Comparison of ENCODE assay signal across 8 cellular contexts in the genomic region with DNA sequence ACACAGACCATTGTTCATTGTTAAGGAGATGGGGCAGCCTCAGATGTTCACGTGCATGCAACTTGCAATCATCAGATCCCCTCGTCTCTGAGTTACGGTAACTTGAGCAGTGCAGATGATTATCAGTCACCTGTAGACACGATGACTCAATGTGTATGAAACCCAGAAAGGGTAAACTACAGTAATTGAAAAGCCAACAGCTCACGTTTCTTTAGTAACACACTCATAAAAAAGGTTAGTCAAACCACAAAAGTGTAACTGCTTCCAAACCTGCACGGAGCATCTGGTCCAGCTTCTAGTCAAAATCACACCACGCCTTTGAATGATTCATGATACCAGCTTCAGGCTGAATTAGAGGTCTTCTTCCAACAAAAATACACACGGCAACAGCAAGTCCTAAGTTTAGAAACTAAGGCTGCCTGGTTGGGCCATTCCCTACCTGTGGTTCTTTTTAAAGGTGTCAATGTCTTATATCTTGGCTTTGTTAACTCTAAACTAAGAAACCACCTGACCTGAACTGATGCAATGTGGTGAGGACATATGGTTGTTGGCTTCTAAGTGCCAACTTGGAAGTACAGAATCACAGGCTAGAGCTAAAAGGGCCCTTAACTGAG. TPM values are rescaled to one million over a fixed set of nuclear protein-coding genes. Genes with fewer than 3 reads are reported as not detected.
DNase-seq lines count a peak whose midpoint lies in the region; ATAC-seq and TF ChIP-seq lines count a peak whose summit lies in the region.

No MANE protein-coding gene starts in this region.

- CTCF ChIA-PET in activated CD4-positive, alpha-beta T cell treated with anti-CD3 and anti-CD28 coated beads, Interleukin-2, amount 10 ng/mL, durations not matched to agents 7 days and 5 days (lab: Charles Lee): interaction anchor here (1.0 to 1.8 kb wide), 7 partner anchors 10 to 148 kb away, joined by 3 to 7 read pairs (median 4); partner anchors contain the start of gene MIEN1

- no peak overlapping the region for H3K4me3 Mint-ChIP-seq in activated CD4-positive, alpha-beta T cell treated with anti-CD3 and anti-CD28 coated beads, Interleukin-2, amount 10 ng/mL, durations not matched to agents 7 days and 5 days

- peaks cover 84% of the 10 kb centered on the region for H3K4me1 Mint-ChIP-seq in activated CD4-positive, alpha-beta T cell treated with anti-CD3 and anti-CD28 coated beads, Interleukin-2, amount 10 ng/mL, durations not matched to agents 7 days and 5 days

- POLR2A ChIA-PET in activated CD4-positive, alpha-beta T cell treated with anti-CD3 and anti-CD28 coated beads, Interleukin-2, amount 10 ng/mL, durations not matched to agents 7 days and 5 days (lab: Charles Lee): interaction anchor here (0.7 to 1.4 kb wide), 2 partner anchors 91 to 148 kb away, joined by 3 read pairs; no protein-coding TSS in a partner anchor

- H3K27ac Mint-ChIP-seq in activated CD4-positive, alpha-beta T cell treated with anti-CD3 and anti-CD28 coated beads, Interleukin-2, amount 10 ng/mL, durations not matched to agents 7 days and 5 days: peak overlapping the region; percentile 84

- ATAC-seq in GM21737 (IDR thresholded peaks at IDR 0.05; ENCODE audit: unreplicated experiment) (peak; percentile 51), GM19467 (IDR thresholded peaks at IDR 0.05; ENCODE audit: unreplicated experiment) (no peak)

- H3K9me3 Mint-ChIP-seq in activated CD4-positive, alpha-beta T cell treated with anti-CD3 and anti-CD28 coated beads, Interleukin-2, amount 10 ng/mL, durations not matched to agents 7 days and 5 days: peaks cover 4% of the 10 kb centered on the region

- no peaks in the 10 kb centered on the region for H3K36me3 ChIP-seq in kidney epithelial cell (ENCODE audit: control insufficient read depth, insufficient read depth, low read length)

- no peak for TF ChIP-seq CTCF in kidney epithelial cell (IDR thresholded peaks at IDR 0.05; ENCODE audit: insufficient read depth, low read length, poor library complexity, severe bottlenecking)

- DNase-seq in DMS79 (lab: John Stamatoyannopoulos, UW) (peak; percentile 88), M059J (ENCODE audit: low read depth) (peak; percentile 97), kidney epithelial cell (ENCODE audit: low read depth) (peak; percentile 81), retina (no peak), NOMO-1 (lab: John Stamatoyannopoulos, UW; ENCODE audit: unreplicated experiment in 2 of 2) (no peak)
- DNase-seq in activated CD4-positive, alpha-beta T cell treated with anti-CD3 and anti-CD28 coated beads, Interleukin-2, amount 10 ng/mL, durations not matched to agents 7 days and 5 days: peak; percentile 64

- H3K4me3 ChIP-seq in kidney epithelial cell (ENCODE audit: low read depth, low read length): no peak overlapping the region

- H3K27me3 Mint-ChIP-seq in activated CD4-positive, alpha-beta T cell treated with anti-CD3 and anti-CD28 coated beads, Interleukin-2, amount 10 ng/mL, durations not matched to agents 7 days and 5 days: no peaks in the 10 kb centered on the region

- no peaks in the 10 kb centered on the region for H3K27me3 ChIP-seq in kidney epithelial cell (ENCODE audit: control insufficient read depth, insufficient read depth, low read length)

- H3K36me3 Mint-ChIP-seq in activated CD4-positive, alpha-beta T cell treated with anti-CD3 and anti-CD28 coated beads, Interleukin-2, amount 10 ng/mL, durations not matched to agents 7 days and 5 days (ENCODE audit: low read depth): peaks cover 77% of the 10 kb centered on the region

RNA-seq across cellular contexts. Expression of gene GRB7, which starts 32.3 kb away (rescaled TPM):
- total RNA-seq in M059J (2014; rRNA removed; shearing (Covaris generic)): not detected in 2 replicates
- under 1 TPM; 0.69 to 0.81 TPM for total RNA-seq in activated CD4-positive, alpha-beta T cell treated with anti-CD3 and anti-CD28 coated beads, Interleukin-2, amount 10 ng/mL, durations not matched to agents 7 days and 5 days
- 20.5 and 21.2 TPM in 2 replicates for total RNA-seq in kidney epithelial cell

RNA-seq across cellular contexts. Expression of gene MIEN1, which starts 39.7 kb away (rescaled TPM):
- total RNA-seq in M059J (2014; rRNA removed; shearing (Covaris generic)): 84.5 and 89.4 TPM in 2 replicates
- total RNA-seq in activated CD4-positive, alpha-beta T cell treated with anti-CD3 and anti-CD28 coated beads, Interleukin-2, amount 10 ng/mL, durations not matched to agents 7 days and 5 days: 10 to 100 TPM; 49.7 to 50.2 TPM
- total RNA-seq in kidney epithelial cell: 83.7 and 97.0 TPM in 2 replicates

Comparison
In these comparisons a context has a peak if more than half of its experiments do, and no peak if none do; other contexts are left out.
1. DNase-seq: peak in DMS79 (single experiment), M059J (single experiment), activated CD4-positive, alpha-beta T cell treated with anti-CD3 and anti-CD28 coated beads, Interleukin-2, amount 10 ng/mL, durations not matched to agents 7 days and 5 days (single experiment) and kidney epithelial cell (single experiment); none in retina (single experiment) and NOMO-1 (0 of 2).
2. RNA of gene GRB7, which starts 32.3 kb away (total RNA-seq): 20.5 to 21.2 TPM in kidney epithelial cell; 0.69 to 0.81 TPM in activated CD4-positive, alpha-beta T cell treated with anti-CD3 and anti-CD28 coated beads, Interleukin-2, amount 10 ng/mL, durations not matched to agents 7 days and 5 days and not detected in M059J; every median in the first group is over 10 times any median in the second.